Comparison of ENCODE assay signal across 8 cellular contexts in the genomic region with DNA sequence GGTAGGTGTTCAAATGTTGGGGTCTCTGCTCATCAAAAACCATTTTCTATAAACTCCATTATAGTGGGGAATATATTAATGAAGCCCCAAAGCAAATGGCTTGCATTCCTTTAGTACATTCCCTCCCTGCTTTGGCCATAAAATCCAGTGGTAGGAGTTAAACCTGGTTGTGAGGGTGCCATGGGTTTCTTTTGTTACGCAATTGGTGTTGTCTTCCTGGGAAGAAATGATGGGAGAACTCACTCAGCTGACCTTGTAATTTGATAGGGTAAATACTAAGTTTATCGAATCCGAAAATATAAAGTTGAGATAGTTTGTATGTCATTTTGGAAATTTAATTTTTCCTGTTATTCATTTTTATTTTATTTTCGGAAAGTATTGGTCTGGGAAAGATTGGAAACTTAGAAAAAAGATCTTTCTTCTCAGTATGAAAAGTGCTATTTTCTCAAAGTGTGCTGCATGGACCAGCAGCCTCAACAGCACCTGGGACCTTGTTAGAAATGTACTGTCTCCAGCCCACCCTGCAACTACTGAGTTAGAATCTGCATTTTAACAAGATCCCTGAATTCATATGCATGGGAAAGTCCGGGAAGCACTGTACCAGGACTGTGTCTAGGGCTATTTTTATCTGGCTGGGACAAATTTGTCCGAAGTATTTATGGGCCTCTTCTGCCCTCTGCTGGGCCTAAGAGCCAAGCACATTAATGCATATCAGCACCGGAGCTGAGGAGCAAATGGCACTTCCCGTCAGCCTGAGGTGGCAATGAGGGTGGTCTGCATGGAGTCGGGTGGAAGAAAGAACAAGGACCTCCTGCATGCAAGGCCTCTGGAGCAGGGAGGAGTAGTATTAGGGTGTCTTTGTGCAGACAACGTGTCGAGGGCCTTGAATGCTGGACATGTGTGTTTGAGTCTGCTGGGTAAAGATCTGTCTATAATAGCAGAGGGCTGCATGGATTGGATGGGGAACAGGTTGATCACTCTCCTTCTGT. TPM values are rescaled to one million over a fixed set of nuclear protein-coding genes. Genes with fewer than 3 reads are reported as not detected.
DNase-seq lines count a peak whose midpoint lies in the region; ATAC-seq, FAIRE-seq and TF ChIP-seq lines count a peak whose summit lies in the region.

No MANE protein-coding gene starts in this region.

- H3K27me3 Mint-ChIP-seq in activated T-helper 2 cell treated with anti-CD3 and anti-CD28 coated beads, Interferon-gamma antibody, Interleukin-2, Interleukin-4, amounts not matched to agents 10 μg/mL and 5 μg/mL and 100 μg/mL, durations not matched to agents 14 hours and 24 hours and 36 hours (ENCODE audit: low read depth): peaks cover 26% of the 10 kb centered on the region

- H3K27ac ChIP-seq in DOHH2 (ENCODE audit: low read depth, low read length): no peak overlapping the region
- H3K27ac ChIP-seq in RWPE1: no peak overlapping the region
- no peak overlapping the region for H3K27ac ChIP-seq in thoracic aorta

- in situ Hi-C loops in KBM-7 (cut with MboI; ENCODE audit: low pct_unique_long_range_greater_than_20kb, low sequenced_read_pairs): loop anchor here (25.0 kb wide), 1 partner anchor 530 kb away; no protein-coding TSS in a partner anchor

- no peaks in the 10 kb centered on the region for H4K20me1 ChIP-seq in DOHH2 (ENCODE audit: control insufficient read depth, insufficient read depth, low read depth, low read length)

- no peaks in the 10 kb centered on the region for H3K27me3 ChIP-seq in DOHH2 (ENCODE audit: control insufficient read depth, low read length)
- H3K27me3 ChIP-seq in thoracic aorta (replicated peaks; ENCODE audit: insufficient read depth): no peaks in the 10 kb centered on the region

- H3K9me3 Mint-ChIP-seq in activated T-helper 2 cell treated with anti-CD3 and anti-CD28 coated beads, Interferon-gamma antibody, Interleukin-2, Interleukin-4, amounts not matched to agents 10 μg/mL and 5 μg/mL and 100 μg/mL, durations not matched to agents 14 hours and 24 hours and 36 hours: no peaks in the 10 kb centered on the region

- DNase-seq in KBM-7 (peak; percentile 69), RWPE1 (ENCODE audit: low spot score) (peak; percentile 66), frontal cortex (ENCODE audit: low spot score in 2 of 2) (peak; percentile 31 to 46), occipital lobe (lab: John Stamatoyannopoulos, UW) (peak; percentile 46), thoracic aorta (ENCODE audit: low spot score) (no peak)
- peak; percentile 38 for DNase-seq in activated T-helper 2 cell treated with anti-CD3 and anti-CD28 coated beads, Interferon-gamma antibody, Interleukin-2, Interleukin-4, amounts not matched to agents 10 μg/mL and 5 μg/mL and 100 μg/mL, durations not matched to agents 14 hours and 24 hours and 36 hours (ENCODE audit: low spot score)

- H3K4me1 ChIP-seq in DOHH2 (ENCODE audit: control insufficient read depth, low read length): peaks cover 12% of the 10 kb centered on the region
- peaks cover 0 to 13% of the 10 kb centered on the region in 2 donors for H3K4me1 ChIP-seq in thoracic aorta (ENCODE audit: control insufficient read depth in 1 of 2, low read depth in 2 of 2)

- no peak for FAIRE-seq in frontal cortex (lab: Jason Lieb, UNC)

- intact Hi-C loops in activated T-helper 2 cell treated with anti-CD3 and anti-CD28 coated beads, Interferon-gamma antibody, Interleukin-2, Interleukin-4, amounts not matched to agents 10 μg/mL and 5 μg/mL and 100 μg/mL, durations not matched to agents 14 hours and 24 hours and 36 hours (cut with micrococcal nuclease): loop anchor here (1.0 to 10.0 kb wide), 5 partner anchors 118 to 535 kb away; a partner anchor contains a TSS

- POLR2A ChIA-PET in RWPE1 (lab: Yijun Ruan, JAX; ENCODE audit: low non-redundant PET): no interaction called here

- no peak overlapping the region for H3K4me2 ChIP-seq in DOHH2 (ENCODE audit: low read length)

- H3K36me3 Mint-ChIP-seq in activated T-helper 2 cell treated with anti-CD3 and anti-CD28 coated beads, Interferon-gamma antibody, Interleukin-2, Interleukin-4, amounts not matched to agents 10 μg/mL and 5 μg/mL and 100 μg/mL, durations not matched to agents 14 hours and 24 hours and 36 hours (ENCODE audit: low read depth): no peaks in the 10 kb centered on the region

- H3K4me3 ChIP-seq in DOHH2 (ENCODE audit: low read length) (no peak overlapping the region), thoracic aorta (peak overlapping the region; percentile 38)

- no peaks in the 10 kb centered on the region for H3K36me3 ChIP-seq in DOHH2 (ENCODE audit: control insufficient read depth, low read length)
- no peaks in the 10 kb centered on the region for H3K36me3 ChIP-seq in thoracic aorta

- CTCF ChIA-PET in RWPE1 (lab: Yijun Ruan, JAX): interaction anchor here (0.5 to 1.9 kb wide), 20 partner anchors 14 to 834 kb away, joined by 3 to 6 read pairs (median 3); no protein-coding TSS in a partner anchor

- no peaks in the 10 kb centered on the region for H3K9me2 ChIP-seq in DOHH2 (replicated peaks; ENCODE audit: control insufficient read depth, low read length)

- H3F3A ChIP-seq in DOHH2 (ENCODE audit: control insufficient read depth, insufficient read depth): no peaks in the 10 kb centered on the region

- H3K4me1 Mint-ChIP-seq in activated T-helper 2 cell treated with anti-CD3 and anti-CD28 coated beads, Interferon-gamma antibody, Interleukin-2, Interleukin-4, amounts not matched to agents 10 μg/mL and 5 μg/mL and 100 μg/mL, durations not matched to agents 14 hours and 24 hours and 36 hours (ENCODE audit: low read depth): peaks cover 2% of the 10 kb centered on the region

- H3K4me3 Mint-ChIP-seq in activated T-helper 2 cell treated with anti-CD3 and anti-CD28 coated beads, Interferon-gamma antibody, Interleukin-2, Interleukin-4, amounts not matched to agents 10 μg/mL and 5 μg/mL and 100 μg/mL, durations not matched to agents 14 hours and 24 hours and 36 hours (ENCODE audit: low read depth): no peak overlapping the region

- no peaks in the 10 kb centered on the region for H3K79me2 ChIP-seq in DOHH2 (ENCODE audit: control insufficient read depth, low read length)

- TF ChIP-seq CTCF in DOHH2 (IDR thresholded peaks at IDR 0.05; ENCODE audit: low read depth, low read length, poor library complexity, severe bottlenecking) (peak; percentile 97), RWPE1 (conservative IDR thresholded peaks at IDR 0.05; ENCODE audit: low read depth) (peak; percentile 92), thoracic aorta (IDR thresholded peaks at IDR 0.05) (peak; percentile 85)

- no peak overlapping the region for H3K27ac Mint-ChIP-seq in activated T-helper 2 cell treated with anti-CD3 and anti-CD28 coated beads, Interferon-gamma antibody, Interleukin-2, Interleukin-4, amounts not matched to agents 10 μg/mL and 5 μg/mL and 100 μg/mL, durations not matched to agents 14 hours and 24 hours and 36 hours

- H3K9me3 ChIP-seq in DOHH2 (ENCODE audit: control insufficient read depth, insufficient read depth, low read length): peaks cover 4% of the 10 kb centered on the region; the same call in 1 of the 2 replicates
- no peaks in the 10 kb centered on the region for H3K9me3 ChIP-seq in thoracic aorta

- ATAC-seq in thoracic aorta (ENCODE audit: insufficient number of reproducible peaks, low FRiP score, low read depth) (peak; percentile 43), GM21423 (IDR thresholded peaks at IDR 0.05; ENCODE audit: unreplicated experiment) (no peak)

RNA-seq across cellular contexts. Expression of a gene that starts 54.7 kb away (rescaled TPM):
- 0.69 and 1.1 TPM in 2 replicates for total RNA-seq in activated T-helper 2 cell treated with anti-CD3 and anti-CD28 coated beads, Interferon-gamma antibody, Interleukin-2, Interleukin-4, amounts not matched to agents 10 μg/mL and 5 μg/mL and 100 μg/mL, durations not matched to agents 14 hours and 24 hours and 36 hours
- total RNA-seq in frontal cortex (42.8 TPM), occipital lobe (93.1 TPM), thoracic aorta (under 1 TPM; 0.14 to 0.71 TPM)

Comparison
In these comparisons a context has a peak if more than half of its experiments do, and no peak if none do; other contexts are left out.
1. RNA of a gene that starts 54.7 kb away (total RNA-seq): 93.1 TPM in occipital lobe (single experiment) and 42.8 TPM in frontal cortex (single experiment); 0.69 to 1.1 TPM in activated T-helper 2 cell treated with anti-CD3 and anti-CD28 coated beads, Interferon-gamma antibody, Interleukin-2, Interleukin-4, amounts not matched to agents 10 μg/mL and 5 μg/mL and 100 μg/mL, durations not matched to agents 14 hours and 24 hours and 36 hours and 0.14 to 0.71 TPM in thoracic aorta; every median in the first group is over 10 times any median in the second.
2. Peak in every context shown above with its lines, with median percentiles within 50 percentile points of each other: CTCF ChIP-seq.